In the genomic region with DNA sequence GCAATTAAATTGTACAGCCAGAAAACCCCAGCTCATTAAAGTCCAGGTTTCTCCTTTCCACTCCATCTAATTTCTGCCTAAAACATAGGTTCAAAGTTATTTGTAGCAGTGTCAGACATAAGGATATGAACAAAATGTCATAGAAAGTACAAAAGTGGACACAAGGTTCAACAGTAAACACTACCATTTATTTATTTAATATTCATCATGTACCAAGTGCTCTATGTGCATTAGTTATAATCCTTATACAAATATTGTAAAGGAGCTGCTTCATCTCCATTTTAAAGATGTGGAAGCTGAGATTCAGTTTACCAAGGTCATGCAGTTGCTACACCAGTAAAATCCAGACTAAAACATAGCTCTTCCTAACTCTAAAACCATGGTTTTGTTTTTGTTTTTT, we compare ENCODE assay signal across 19 cellular contexts.
"Had no signal": no experiment of that assay in that cellular context is flagged by ENCODE, and none has a peak within 500 bp of the region (broad histone marks: within the 10 kb centered on the region; RNA-seq: fewer than 3 reads in every experiment).

No MANE protein-coding gene starts in this region.

- H3K4me3 ChIP-seq: left ventricle myocardium inferior, mucosa of descending colon, pancreas, tibial artery, uterus had no signal

- H3K27ac ChIP-seq: foreskin keratinocyte, left ventricle myocardium inferior, pancreas, tibial artery, uterus had no signal

- H3K36me3 Mint-ChIP-seq: activated naive CD8-positive, alpha-beta T cell treated with anti-CD3 and anti-CD28 coated beads, Interleukin-2, amount 10 ng/mL, durations not matched to agents 7 days and 5 days; brain; stimulated activated naive B cell treated with anti-CD40 and anti-IgM and Interleukin-4, amounts not matched to agents 10 μg/mL and 1 μg/mL and 100 μg/mL, for 72 hours had no signal

- H3K4me3 Mint-ChIP-seq: activated CD8-positive, alpha-beta memory T cell treated with anti-CD3 and anti-CD28 coated beads, Interleukin-2, amount 10 ng/mL, durations not matched to agents 7 days and 5 days; activated naive CD8-positive, alpha-beta T cell treated with anti-CD3 and anti-CD28 coated beads, Interleukin-2, amount 10 ng/mL, durations not matched to agents 7 days and 5 days; brain; stimulated activated naive B cell treated with anti-CD40 and anti-IgM and Interleukin-4, amounts not matched to agents 10 μg/mL and 1 μg/mL and 100 μg/mL, for 72 hours; WTC11 had no signal

- H3K9me3 ChIP-seq: left ventricle myocardium inferior, mucosa of descending colon, pancreas, SK-N-SH, tibial artery, uterus had no signal

- H3K9me3 Mint-ChIP-seq: activated naive CD8-positive, alpha-beta T cell treated with anti-CD3 and anti-CD28 coated beads, Interleukin-2, amount 10 ng/mL, durations not matched to agents 7 days and 5 days; brain; stimulated activated naive B cell treated with anti-CD40 and anti-IgM and Interleukin-4, amounts not matched to agents 10 μg/mL and 1 μg/mL and 100 μg/mL, for 72 hours had no signal

- H3K4me1 Mint-ChIP-seq: brain had no signal

- ATAC-seq: activated CD8-positive, alpha-beta memory T cell treated with anti-CD3 and anti-CD28 coated beads, Interleukin-2, amount 10 ng/mL, durations not matched to agents 7 days and 5 days; foreskin keratinocyte; mucosa of descending colon; naive thymus-derived CD8-positive, alpha-beta T cell; pancreas; stimulated activated naive B cell treated with anti-CD40 and anti-IgM and Interleukin-4, amounts not matched to agents 10 μg/mL and 1 μg/mL and 100 μg/mL, for 72 hours; WTC11 had no signal

- DNase-seq: activated CD8-positive, alpha-beta memory T cell treated with anti-CD3 and anti-CD28 coated beads, Interleukin-2, amount 10 ng/mL, durations not matched to agents 7 days and 5 days; activated naive CD8-positive, alpha-beta T cell treated with anti-CD3 and anti-CD28 coated beads, Interleukin-2, amount 10 ng/mL, durations not matched to agents 7 days and 5 days; cortex of kidney; effector CD8-positive, alpha-beta T cell; foreskin keratinocyte; glutamatergic neuron; hypothalamus; kidney; left ventricle myocardium inferior; mucosa of descending colon; naive thymus-derived CD8-positive, alpha-beta T cell; pancreas; SK-N-SH; stimulated activated CD4-positive, alpha-beta T cell treated with anti-CD3 and anti-CD28 coated beads, Interleukin-12 subunit alpha, Interleukin-12 subunit beta, amount 100 ng/mL, for 4 hours; stimulated activated naive B cell treated with anti-CD40 and anti-IgM and Interleukin-4, amounts not matched to agents 10 μg/mL and 1 μg/mL and 100 μg/mL, for 72 hours; tibial artery; uterus had no signal

- H3K27ac Mint-ChIP-seq: activated CD8-positive, alpha-beta memory T cell treated with anti-CD3 and anti-CD28 coated beads, Interleukin-2, amount 10 ng/mL, durations not matched to agents 7 days and 5 days; activated naive CD8-positive, alpha-beta T cell treated with anti-CD3 and anti-CD28 coated beads, Interleukin-2, amount 10 ng/mL, durations not matched to agents 7 days and 5 days; brain; stimulated activated naive B cell treated with anti-CD40 and anti-IgM and Interleukin-4, amounts not matched to agents 10 μg/mL and 1 μg/mL and 100 μg/mL, for 72 hours; WTC11 had no signal

- H3K27me3 ChIP-seq: foreskin keratinocyte, pancreas, tibial artery, uterus had no signal
